30 cellular contexts compared by ENCODE assay signal in genomic region chr7:4208086-4208485, GRCh38.
"Had no signal": no experiment of that assay in that cellular context is flagged by ENCODE, and none has a peak within 500 bp of the region (broad histone marks: within the 10 kb centered on the region; RNA-seq: fewer than 3 reads in every experiment).

No MANE protein-coding gene starts in this region.

- H3K4me3 ChIP-seq: ascending aorta, cardiac muscle cell, Peyer's patch had no signal

- H3K27ac Mint-ChIP-seq: activated CD4-positive, alpha-beta T cell treated with anti-CD3 and anti-CD28 coated beads, Interleukin-2, amount 10 ng/mL, durations not matched to agents 24 days and 14 days; activated CD8-positive, alpha-beta T cell treated with anti-CD3 and anti-CD28 coated beads for 36 hours; activated naive CD4-positive, alpha-beta T cell treated with anti-CD3 and anti-CD28 coated beads, Interleukin-2, amount 50 U/mL, for 24 hours; activated naive CD8-positive, alpha-beta T cell treated with anti-CD3 and anti-CD28 coated beads, Interleukin-2, amount 10 ng/mL, durations not matched to agents 7 days and 5 days; activated T-cell treated with anti-CD3 and anti-CD28 coated beads, Interleukin-2, amount 50 U/mL, for 24 hours; activated T-helper 2 cell treated with anti-CD3 and anti-CD28 coated beads, Interferon-gamma antibody, Interleukin-2, Interleukin-4, amounts not matched to agents 10 μg/mL and 5 μg/mL and 100 μg/mL, durations not matched to agents 14 hours and 24 hours and 36 hours; IgD-negative memory B cell had no signal

- H3K4me3 Mint-ChIP-seq: activated CD4-positive, alpha-beta T cell treated with anti-CD3 and anti-CD28 coated beads, Interleukin-2, amount 10 ng/mL, durations not matched to agents 24 days and 14 days; activated CD8-positive, alpha-beta T cell treated with anti-CD3 and anti-CD28 coated beads for 36 hours; activated naive CD4-positive, alpha-beta T cell treated with anti-CD3 and anti-CD28 coated beads, Interleukin-2, amount 50 U/mL, for 24 hours; activated naive CD8-positive, alpha-beta T cell treated with anti-CD3 and anti-CD28 coated beads, Interleukin-2, amount 10 ng/mL, durations not matched to agents 7 days and 5 days; activated T-cell treated with anti-CD3 and anti-CD28 coated beads, Interleukin-2, amount 50 U/mL, for 24 hours; IgD-negative memory B cell had no signal

- H3K27me3 Mint-ChIP-seq: activated CD4-positive, alpha-beta T cell treated with anti-CD3 and anti-CD28 coated beads, Interleukin-2, amount 10 ng/mL, durations not matched to agents 24 days and 14 days; activated CD8-positive, alpha-beta T cell treated with anti-CD3 and anti-CD28 coated beads for 36 hours; activated naive CD4-positive, alpha-beta T cell treated with anti-CD3 and anti-CD28 coated beads, Interleukin-2, amount 50 U/mL, for 24 hours; activated naive CD8-positive, alpha-beta T cell treated with anti-CD3 and anti-CD28 coated beads, Interleukin-2, amount 10 ng/mL, durations not matched to agents 7 days and 5 days; activated T-cell treated with anti-CD3 and anti-CD28 coated beads, Interleukin-2, amount 50 U/mL, for 24 hours had no signal

- H3K27ac ChIP-seq: ascending aorta, cardiac muscle cell, Peyer's patch had no signal

- H3K9me3 Mint-ChIP-seq: activated CD4-positive, alpha-beta T cell treated with anti-CD3 and anti-CD28 coated beads, Interleukin-2, amount 10 ng/mL, durations not matched to agents 24 days and 14 days; activated CD8-positive, alpha-beta T cell treated with anti-CD3 and anti-CD28 coated beads for 36 hours; activated naive CD4-positive, alpha-beta T cell treated with anti-CD3 and anti-CD28 coated beads, Interleukin-2, amount 50 U/mL, for 24 hours; activated naive CD8-positive, alpha-beta T cell treated with anti-CD3 and anti-CD28 coated beads, Interleukin-2, amount 10 ng/mL, durations not matched to agents 7 days and 5 days; activated T-cell treated with anti-CD3 and anti-CD28 coated beads, Interleukin-2, amount 50 U/mL, for 24 hours; activated T-helper 2 cell treated with anti-CD3 and anti-CD28 coated beads, Interferon-gamma antibody, Interleukin-2, Interleukin-4, amounts not matched to agents 10 μg/mL and 5 μg/mL and 100 μg/mL, durations not matched to agents 14 hours and 24 hours and 36 hours had no signal

- H3K36me3 ChIP-seq: cardiac muscle cell, Peyer's patch had no signal

- H3K9me3 ChIP-seq: ascending aorta, Peyer's patch had no signal

- H3K4me1 Mint-ChIP-seq: activated CD4-positive, alpha-beta T cell treated with anti-CD3 and anti-CD28 coated beads, Interleukin-2, amount 10 ng/mL, durations not matched to agents 24 days and 14 days; activated naive CD8-positive, alpha-beta T cell treated with anti-CD3 and anti-CD28 coated beads, Interleukin-2, amount 10 ng/mL, durations not matched to agents 7 days and 5 days; IgD-negative memory B cell had no signal

- H3K36me3 Mint-ChIP-seq: activated naive CD4-positive, alpha-beta T cell treated with anti-CD3 and anti-CD28 coated beads, Interleukin-2, amount 50 U/mL, for 24 hours; activated naive CD8-positive, alpha-beta T cell treated with anti-CD3 and anti-CD28 coated beads, Interleukin-2, amount 10 ng/mL, durations not matched to agents 7 days and 5 days had no signal

- H3K4me1 ChIP-seq: ascending aorta, Peyer's patch had no signal

- ATAC-seq: activated CD8-positive, alpha-beta T cell treated with anti-CD3 and anti-CD28 coated beads for 36 hours; PC-3 had no signal

- DNase-seq: activated CD4-positive, alpha-beta T cell treated with anti-CD3 and anti-CD28 coated beads, Interleukin-2, amount 10 ng/mL, durations not matched to agents 24 days and 14 days; activated CD4-positive, alpha-beta T cell treated with anti-CD3 and anti-CD28 coated beads, Interleukin-2, amount 50 U/mL, for 4 hours; activated CD8-positive, alpha-beta T cell treated with anti-CD3 and anti-CD28 coated beads for 36 hours; activated gamma-delta T cell; activated naive CD4-positive, alpha-beta T cell treated with Interleukin-2 at 50 U/mL for 16 hours; activated naive CD8-positive, alpha-beta T cell treated with anti-CD3 and anti-CD28 coated beads, Interleukin-2, amount 10 ng/mL, durations not matched to agents 7 days and 5 days; activated T-cell treated with anti-CD3 and anti-CD28 coated beads, Interleukin-2, amount 50 U/mL, for 24 hours; amygdala; Karpas-422; KBM-7; NCI-H1105; NCI-H1417 treated with DMSO at 0.1 percent for 48 hours; NCI-H187 treated with DMSO at 0.1 percent for 48 hours; NCI-H2081; NCI-H2171 treated with DMSO at 0.1 percent for 48 hours; NCI-H345; NCI-H510A; NCI-H526; NCI-H748 treated with DMSO at 0.1 percent for 48 hours; NK-92 treated with Interleukin-12 subunit alpha and Interleukin-12 subunit beta, amount 100 ng/mL, for 24 hours; PC-3; Peyer's patch; RPMI8226; SIG-M5; T1000 had no signal

- H3K27me3 ChIP-seq: ascending aorta, cardiac muscle cell, Peyer's patch had no signal
